In the genomic region with DNA sequence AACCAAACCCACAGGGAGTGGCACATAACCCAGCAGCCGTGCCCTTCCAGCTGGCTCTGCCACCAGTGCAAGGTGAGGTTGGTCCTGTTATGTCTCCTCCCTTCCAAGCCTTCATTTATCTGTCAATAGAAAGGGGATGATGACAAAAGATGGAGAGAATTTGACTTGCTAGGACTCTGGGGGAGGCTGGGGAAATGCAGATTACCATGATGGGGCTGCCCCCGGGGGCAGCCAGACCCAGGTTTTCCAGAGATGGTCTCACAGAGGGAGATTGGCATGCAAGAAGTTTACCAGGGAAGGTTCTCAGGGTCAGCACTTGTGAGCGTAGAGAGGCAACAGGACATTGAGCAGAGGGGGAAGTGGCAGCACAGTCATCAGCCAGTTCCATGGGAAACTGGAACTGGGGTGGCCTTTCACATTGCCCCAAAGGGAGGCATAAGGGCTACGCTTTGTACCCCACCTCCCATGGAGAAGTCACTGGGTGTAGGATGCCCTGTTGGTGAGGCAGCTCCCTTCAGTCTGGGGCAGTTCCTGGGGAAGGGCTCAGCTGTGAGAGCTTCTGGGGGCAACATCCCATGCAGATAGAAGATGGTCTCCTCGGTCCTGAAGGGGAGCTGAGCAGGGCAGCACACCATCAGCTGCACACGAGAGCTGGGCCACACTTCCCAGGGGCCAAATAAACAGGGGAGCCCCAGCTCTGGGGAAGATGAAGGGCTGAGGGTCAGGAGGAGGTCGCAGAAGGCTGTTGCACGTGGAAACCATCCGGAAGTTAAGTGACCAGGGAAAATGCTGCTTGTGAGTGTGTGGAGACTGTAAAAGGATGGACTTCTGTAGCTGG, we compare ENCODE assay signal across 22 cellular contexts.
A peak's percentile ranks its signal among the peaks of the same experiment; 100 is the strongest.
DNase-seq lines count a peak whose midpoint lies in the region; TF ChIP-seq lines count a peak whose summit lies in the region.
"Had no signal": no experiment of that assay in that cellular context is flagged by ENCODE, and none has a peak within 500 bp of the region (broad histone marks: within the 10 kb centered on the region; RNA-seq: fewer than 3 reads in every experiment).

No MANE protein-coding gene starts in this region.

- no peak overlapping the region for H2AFZ ChIP-seq in H9 (ENCODE audit: low read length)

- H4K91ac ChIP-seq in H9 (ENCODE audit: insufficient read length, low read depth, low read length), result no peak overlapping the region

- peaks cover 3% of the 10 kb centered on the region for H3K23me2 ChIP-seq in H9 (ENCODE audit: insufficient read length, low read depth, low read length, poor library complexity, severe bottlenecking)

- H3K27me3 Mint-ChIP-seq in activated CD4-positive, alpha-beta T cell treated with anti-CD3 and anti-CD28 coated beads, Interleukin-2, amount 10 ng/mL, durations not matched to agents 7 days and 5 days, result no peaks in the 10 kb centered on the region
- H3K27me3 Mint-ChIP-seq in H9 (ENCODE audit: low read depth), result peaks cover 2% of the 10 kb centered on the region; the same call in 1 of the 2 replicates
- H3K27me3 Mint-ChIP-seq in activated naive CD8-positive, alpha-beta T cell treated with anti-CD3 and anti-CD28 coated beads for 36 hours, result no peaks in the 10 kb centered on the region
- peaks cover 19% of the 10 kb centered on the region for H3K27me3 Mint-ChIP-seq in neural crest cell (ENCODE audit: low read depth)

- no peak overlapping the region for H3K56ac ChIP-seq in H9 (ENCODE audit: insufficient read length, low read depth, low read length)

- H3T11ph ChIP-seq in H9 (ENCODE audit: low read length), result no peak overlapping the region

- no peak for TF ChIP-seq CTCF in H9 (conservative IDR thresholded peaks at IDR 0.05)
- TF ChIP-seq CTCF in neural crest cell (conservative IDR thresholded peaks at IDR 0.05), result no peak

- no peaks in the 10 kb centered on the region for H3K9me3 ChIP-seq in H9 (ENCODE audit: control insufficient read depth, low read depth, low read length)
- H3K9me3 ChIP-seq: esophagus squamous epithelium, gastrocnemius medialis, mucosa of descending colon, thyroid gland had no signal

- H2BK15ac ChIP-seq in H9 (ENCODE audit: low read depth, low read length), result no peak overlapping the region

- H3K79me1 ChIP-seq in H9 (ENCODE audit: insufficient read depth, low read depth, low read length, poor library complexity, severe bottlenecking), result no peaks in the 10 kb centered on the region

- no peak overlapping the region for H4K5ac ChIP-seq in H9 (ENCODE audit: insufficient read length, low read depth, low read length)

- no peak overlapping the region for H3K23ac ChIP-seq in H9 (ENCODE audit: insufficient read length, low read depth, low read length)

- H2BK120ac ChIP-seq in H9 (ENCODE audit: low read depth, low read length, poor library complexity, severe bottlenecking), result no peak overlapping the region

- no peaks in the 10 kb centered on the region for H3K79me2 ChIP-seq in H9 (ENCODE audit: insufficient read depth, low read length)

- no peak for DNase-seq in activated CD4-positive, alpha-beta T cell treated with anti-CD3 and anti-CD28 coated beads, Interleukin-2, amount 10 ng/mL, durations not matched to agents 7 days and 5 days
- no peak for DNase-seq in activated CD4-positive, alpha-beta T cell treated with anti-CD3 and anti-CD28 coated beads for 4 hours
- DNase-seq in H9 (peak; percentile 14), neural crest cell (ENCODE audit: low read depth, low spot score) (no peak), HUDEP-2 (lab: John Stamatoyannopoulos, UW; ENCODE audit: unreplicated experiment in 76 of 76) (no peak), LoVo (ENCODE audit: low spot score) (no peak), hippocampal formation (lab: John Stamatoyannopoulos, UW) (no peak)
- no peak for DNase-seq in activated naive CD8-positive, alpha-beta T cell treated with anti-CD3 and anti-CD28 coated beads for 36 hours
- DNase-seq: activated CD4-positive, CD25-positive, alpha-beta regulatory T cell treated with anti-CD3 and anti-CD28 coated beads, Interleukin-2, amount 50 U/mL, for 72 hours; brain microvascular endothelial cell; esophagus squamous epithelium; gastrocnemius medialis; hypothalamus; mucosa of descending colon; NCI-H1048; NCI-H2029; NCI-H226; NCI-H82; stimulated activated CD4-positive, alpha-beta T cell treated with anti-CD3 and anti-CD28 coated beads, Interleukin-1b, Interleukin-23, amount 100 ng/mL, for 48 hours; thyroid gland had no signal

- peaks cover 78% of the 10 kb centered on the region for H3K4me1 Mint-ChIP-seq in activated CD4-positive, alpha-beta T cell treated with anti-CD3 and anti-CD28 coated beads, Interleukin-2, amount 10 ng/mL, durations not matched to agents 7 days and 5 days
- peaks cover 7 to 13% of the 10 kb centered on the region in 2 experiments for H3K4me1 Mint-ChIP-seq in H9
- peaks cover 80% of the 10 kb centered on the region for H3K4me1 Mint-ChIP-seq in activated naive CD8-positive, alpha-beta T cell treated with anti-CD3 and anti-CD28 coated beads for 36 hours
- H3K4me1 Mint-ChIP-seq in neural crest cell, result peaks cover 26% of the 10 kb centered on the region

- H3K9ac ChIP-seq in H9 (ENCODE audit: extremely low read depth, insufficient read length, low read length), result no peak overlapping the region
- H3K9ac ChIP-seq: KMS-11 had no signal

- H3K27ac Mint-ChIP-seq in activated CD4-positive, alpha-beta T cell treated with anti-CD3 and anti-CD28 coated beads, Interleukin-2, amount 10 ng/mL, durations not matched to agents 7 days and 5 days, result peak overlapping the region; percentile 93
- H3K27ac Mint-ChIP-seq in H9, result peak overlapping the region in 1 of 3 experiments; percentile 55; a peak in 1 of 7 replicates
- peak overlapping the region; percentile 93 for H3K27ac Mint-ChIP-seq in activated naive CD8-positive, alpha-beta T cell treated with anti-CD3 and anti-CD28 coated beads for 36 hours
- H3K27ac Mint-ChIP-seq in neural crest cell (ENCODE audit: unreplicated experiment), result peak overlapping the region; percentile 8
- H3K27ac Mint-ChIP-seq: HFFc6 had no signal

- no peak overlapping the region for H2BK5ac ChIP-seq in H9 (ENCODE audit: insufficient read length, low read length)

- H3K36me3 Mint-ChIP-seq in activated CD4-positive, alpha-beta T cell treated with anti-CD3 and anti-CD28 coated beads, Interleukin-2, amount 10 ng/mL, durations not matched to agents 7 days and 5 days (ENCODE audit: low read depth), result peaks cover 5% of the 10 kb centered on the region
- no peaks in the 10 kb centered on the region; a peak in 1 of 7 replicates for H3K36me3 Mint-ChIP-seq in H9 (ENCODE audit: insufficient read depth in 1 of 3, low read depth in 3 of 3)
- H3K36me3 Mint-ChIP-seq in activated naive CD8-positive, alpha-beta T cell treated with anti-CD3 and anti-CD28 coated beads for 36 hours, result peaks cover 7% of the 10 kb centered on the region
- H3K36me3 Mint-ChIP-seq in neural crest cell (ENCODE audit: low read depth), result no peaks in the 10 kb centered on the region

- H3K4me3 Mint-ChIP-seq in activated CD4-positive, alpha-beta T cell treated with anti-CD3 and anti-CD28 coated beads, Interleukin-2, amount 10 ng/mL, durations not matched to agents 7 days and 5 days, result peak overlapping the region; percentile 67
- no peak overlapping the region; a peak in 1 of 5 replicates for H3K4me3 Mint-ChIP-seq in H9
- H3K4me3 Mint-ChIP-seq in activated naive CD8-positive, alpha-beta T cell treated with anti-CD3 and anti-CD28 coated beads for 36 hours, result peak overlapping the region; percentile 74
- no peak overlapping the region for H3K4me3 Mint-ChIP-seq in neural crest cell
- H3K4me3 Mint-ChIP-seq: HFFc6 had no signal

- no peak overlapping the region for H3K27ac ChIP-seq in H9 (ENCODE audit: insufficient read length, low read depth, low read length)
- H3K27ac ChIP-seq: brain microvascular endothelial cell, esophagus squamous epithelium, gastrocnemius medialis, KMS-11, thyroid gland had no signal

- peaks cover 2% of the 10 kb centered on the region for H3K9me3 Mint-ChIP-seq in activated CD4-positive, alpha-beta T cell treated with anti-CD3 and anti-CD28 coated beads, Interleukin-2, amount 10 ng/mL, durations not matched to agents 7 days and 5 days
- H3K9me3 Mint-ChIP-seq in H9 (no peaks in the 10 kb centered on the region), neural crest cell (no peaks in the 10 kb centered on the region)
- peaks cover 12% of the 10 kb centered on the region for H3K9me3 Mint-ChIP-seq in activated naive CD8-positive, alpha-beta T cell treated with anti-CD3 and anti-CD28 coated beads for 36 hours
- H3K9me3 Mint-ChIP-seq: HFFc6 had no signal

- WGBS in H9 (ENCODE audit: extremely low coverage, insufficient read length, low lambda C conversion rate), result no CpG with 5 or more reads among the region's 9 CpGs

- H4K20me1 ChIP-seq in H9 (ENCODE audit: control insufficient read depth, insufficient read depth, insufficient read length), result no peaks in the 10 kb centered on the region

- no peak overlapping the region for H3K14ac ChIP-seq in H9 (ENCODE audit: insufficient read depth, low read length)

- H4K8ac ChIP-seq in H9 (replicated peaks; ENCODE audit: insufficient read length, low read depth, low read length), result no peak overlapping the region

- H3K18ac ChIP-seq in H9 (ENCODE audit: insufficient read length, low read depth, low read length), result no peak overlapping the region

- no peak overlapping the region for H2BK20ac ChIP-seq in H9 (ENCODE audit: low read depth, low read length, poor library complexity, severe bottlenecking)

- POLR2A ChIA-PET in activated CD4-positive, alpha-beta T cell treated with anti-CD3 and anti-CD28 coated beads, Interleukin-2, amount 10 ng/mL, durations not matched to agents 7 days and 5 days (lab: Charles Lee), result interaction anchor here (0.8 kb wide), 1 partner anchor 11 kb away, joined by 3 read pairs; no protein-coding TSS in a partner anchor

- no peaks in the 10 kb centered on the region; the same call in 1 of the 2 replicates for H3K4me1 ChIP-seq in H9 (ENCODE audit: insufficient read depth, low read length)
- H3K4me1 ChIP-seq: esophagus squamous epithelium, gastrocnemius medialis had no signal

- no peak overlapping the region for H3K4ac ChIP-seq in H9 (ENCODE audit: low read depth, low read length)

- H3K4me2 ChIP-seq in H9 (ENCODE audit: insufficient read depth, insufficient read length, low read length), result no peak overlapping the region
- H3K4me2 ChIP-seq: KMS-11 had no signal

- no peak overlapping the region for H2BK12ac ChIP-seq in H9 (ENCODE audit: insufficient read length, low read depth, low read length)

- CTCF ChIA-PET in activated CD4-positive, alpha-beta T cell treated with anti-CD3 and anti-CD28 coated beads, Interleukin-2, amount 10 ng/mL, durations not matched to agents 7 days and 5 days (lab: Charles Lee), result interaction anchor here (1.4 to 8.8 kb wide), 3 partner anchors 15 to 35 kb away, joined by 4 to 82 read pairs (median 17); no protein-coding TSS in a partner anchor

- H3K27me3 ChIP-seq in H9 (ENCODE audit: insufficient read depth, low read length), result no peaks in the 10 kb centered on the region
- H3K27me3 ChIP-seq: brain microvascular endothelial cell, esophagus squamous epithelium, gastrocnemius medialis, thyroid gland had no signal

- no peak overlapping the region for H2AK5ac ChIP-seq in H9 (ENCODE audit: insufficient read length, low read length)

Comparison
In these comparisons a context has a peak if more than half of its experiments do, and no peak if none do; other contexts are left out.
1. H3K4me3 Mint-ChIP-seq: peak in activated CD4-positive, alpha-beta T cell treated with anti-CD3 and anti-CD28 coated beads, Interleukin-2, amount 10 ng/mL, durations not matched to agents 7 days and 5 days (single experiment) and activated naive CD8-positive, alpha-beta T cell treated with anti-CD3 and anti-CD28 coated beads for 36 hours (single experiment); none in H9 (0 of 2) and neural crest cell (single experiment).